Comparison of ENCODE assay signal across 8 cellular contexts in genomic region chr2:162318280-162319222, GRCh38. TPM values are rescaled to one million over a fixed set of nuclear protein-coding genes. Genes with fewer than 3 reads are reported as not detected.
A peak's percentile ranks its signal among the peaks of the same experiment; 100 is the strongest.
DNase-seq lines count a peak whose midpoint lies in the region; ATAC-seq and TF ChIP-seq lines count a peak whose summit lies in the region.

IFIH1 (minus strand) TSS chr2:162318684; CDS start chr2:162318307, 377 bp downstream.

- H3K27me3 Mint-ChIP-seq in activated T-cell treated with anti-CD3 and anti-CD28 coated beads, Interleukin-2, amount 50 U/mL, for 4 hours (ENCODE audit: low read depth) = no peaks in the 10 kb centered on the region

- peak within 1 kb of the TSS; percentile 59 to 90 (median 86) for H3K4me3 ChIP-seq in Peyer's patch
- H3K4me3 ChIP-seq in muscle layer of colon (ENCODE audit: low read depth in 1 of 2, low read length in 2 of 2) = peak within 1 kb of the TSS; percentile 78 to 99

- peak within 1 kb of the TSS; percentile 78 for H3K9ac ChIP-seq in muscle layer of colon (ENCODE audit: low read length)

- peaks cover 0 to 20% (median 0%) of the 10 kb centered on the region in 4 donors for H3K4me1 ChIP-seq in Peyer's patch
- peaks cover 23% of the 10 kb centered on the region for H3K4me1 ChIP-seq in muscle layer of colon (ENCODE audit: insufficient read depth, low read length)

- H3K9me3 ChIP-seq in Peyer's patch = no peaks in the 10 kb centered on the region
- no peaks in the 10 kb centered on the region for H3K9me3 ChIP-seq in muscle layer of colon (ENCODE audit: low read length)

- peak; percentile 89 for DNase-seq in Caki2 (ENCODE audit: low read depth)
- peak; percentile 17 for DNase-seq in HS-27A (ENCODE audit: low read depth)
- peak; percentile 80 to 94 (median 85) for DNase-seq in Peyer's patch
- peak; percentile 63 for DNase-seq in activated T-cell treated with anti-CD3 and anti-CD28 coated beads, Interleukin-2, amount 50 U/mL, for 4 hours
- peak; percentile 58 to 64 for DNase-seq in stimulated activated CD8-positive, alpha-beta memory T cell treated with anti-CD3 and anti-CD28 coated beads, Interleukin-7, amount 100 ng/mL, for 4 hours (ENCODE audit: low read depth in 2 of 2)

- H3K27me3 ChIP-seq in Peyer's patch (no peaks in the 10 kb centered on the region), muscle layer of colon (ENCODE audit: control insufficient read depth in 1 of 2, insufficient read depth in 2 of 2, low read length in 2 of 2) (no peaks in the 10 kb centered on the region)

- peak; percentile 36 to 65 for TF ChIP-seq POLR2A in Peyer's patch (IDR thresholded peaks at IDR 0.05)

- peaks cover 13% of the 10 kb centered on the region for H3K36me3 Mint-ChIP-seq in activated T-cell treated with anti-CD3 and anti-CD28 coated beads, Interleukin-2, amount 50 U/mL, for 4 hours (ENCODE audit: insufficient read depth)

- peaks cover 59% of the 10 kb centered on the region for H3K4me1 Mint-ChIP-seq in activated T-cell treated with anti-CD3 and anti-CD28 coated beads, Interleukin-2, amount 50 U/mL, for 4 hours (ENCODE audit: low read depth)

- H3K4me3 Mint-ChIP-seq in activated T-cell treated with anti-CD3 and anti-CD28 coated beads, Interleukin-2, amount 50 U/mL, for 4 hours = peak within 1 kb of the TSS; percentile 90

- peak within 1 kb of the TSS; percentile 88 to 97 (median 94) for H3K27ac ChIP-seq in Peyer's patch
- H3K27ac ChIP-seq in muscle layer of colon (ENCODE audit: low read depth, low read length) = peak within 1 kb of the TSS; percentile 35

- peak; percentile 63 for ATAC-seq in GM19468 (IDR thresholded peaks at IDR 0.05; ENCODE audit: extremely low read depth, unreplicated experiment)
- ATAC-seq in activated T-cell treated with anti-CD3 and anti-CD28 coated beads, Interleukin-2, amount 50 U/mL, for 4 hours = peak; percentile 84 to 86
- ATAC-seq in esophagus mucosa = peak; percentile 93

- no peaks in the 10 kb centered on the region for H3K9me3 Mint-ChIP-seq in activated T-cell treated with anti-CD3 and anti-CD28 coated beads, Interleukin-2, amount 50 U/mL, for 4 hours

- H3K36me3 ChIP-seq in Peyer's patch = no peaks in the 10 kb centered on the region
- H3K36me3 ChIP-seq in muscle layer of colon (ENCODE audit: insufficient read depth, low read length) = no peaks in the 10 kb centered on the region

- in situ Hi-C loops in Caki2 (cut with HindIII; ENCODE audit: low pct_unique_long_range_greater_than_20kb, low sequenced_read_pairs) = no loop called here

- peak in 2 of 6 experiments; percentile 11 to 29 for TF ChIP-seq CTCF in Peyer's patch (IDR thresholded peaks at IDR 0.05)

RNA-seq across cellular contexts. Expression of gene IFIH1, which starts in this region (rescaled TPM):
- total RNA-seq in Caki2 (2014; rRNA removed; shearing (Covaris generic); ENCODE audit: low replicate concordance) = 2.6 and 8.5 TPM in 2 replicates
- total RNA-seq in Peyer's patch (10 to 100 TPM; 25.4 to 68.5 (median 30.6) TPM), esophagus mucosa (10.3 TPM)
- total RNA-seq in activated T-cell treated with anti-CD3 and anti-CD28 coated beads, Interleukin-2, amount 50 U/mL, for 4 hours = 10 to 100 TPM; 12.8 to 17.2 (median 12.8) TPM

Comparison
In these comparisons a context has a peak if more than half of its experiments do, and no peak if none do; other contexts are left out.
1. Peak in every context shown above with its lines: DNase-seq, ATAC-seq, H3K4me3 ChIP-seq and H3K27ac ChIP-seq.
2. DNase-seq: peak in every context shown above with its lines; median percentile 89 in Caki2; 85 in Peyer's patch; 63 in activated T-cell treated with anti-CD3 and anti-CD28 coated beads, Interleukin-2, amount 50 U/mL, for 4 hours; 61 in stimulated activated CD8-positive, alpha-beta memory T cell treated with anti-CD3 and anti-CD28 coated beads, Interleukin-7, amount 100 ng/mL, for 4 hours; 17 in HS-27A.